Comparison of ENCODE assay signal across 4 cellular contexts in genomic region chr9:90013778-90014177, GRCh38.
"Had no signal": no experiment of that assay in that cellular context is flagged by ENCODE, and none has a peak within 500 bp of the region (broad histone marks: within the 10 kb centered on the region; RNA-seq: fewer than 3 reads in every experiment).

No MANE protein-coding gene starts in this region.

- H3K9me3 Mint-ChIP-seq: GM23338, H9 had no signal

- ATAC-seq: GM23338 had no signal

- H3K4me3 Mint-ChIP-seq: GM23338, H9 had no signal

- H2AFZ ChIP-seq: GM23338 had no signal

- H3K27ac Mint-ChIP-seq: GM23338, H9 had no signal

- H3K4me3 ChIP-seq: GM23338 had no signal

- DNase-seq: H9, HCEC 1CT, IMR-90 had no signal

- H3K4me2 ChIP-seq: GM23338 had no signal
